In the genomic region with DNA sequence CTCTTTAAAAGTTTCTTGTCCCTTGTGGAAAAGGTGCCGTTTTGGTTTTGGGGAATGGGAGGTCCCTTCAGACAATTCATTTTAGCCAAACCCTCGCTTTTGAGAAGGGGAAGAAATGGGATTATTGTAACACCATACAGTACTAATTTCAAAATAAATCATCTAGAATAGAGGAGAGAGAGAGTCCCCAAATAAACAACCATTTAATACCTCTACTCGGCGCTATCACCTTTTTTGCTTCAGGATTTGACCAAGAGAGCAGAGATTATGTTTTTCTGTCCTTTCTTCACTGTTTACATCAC, we compare ENCODE assay signal across 8 cellular contexts. TPM values are rescaled to one million over a fixed set of nuclear protein-coding genes. Genes with fewer than 3 reads are reported as not detected.
DNase-seq lines count a peak whose midpoint lies in the region; ATAC-seq and TF ChIP-seq lines count a peak whose summit lies in the region.

No MANE protein-coding gene starts in this region.

- no peak for TF ChIP-seq POLR2A in tibial nerve (IDR thresholded peaks at IDR 0.05)

- WGBS in tibial nerve, 2 donors, result 14 to 25% methylated on average over 4 of the region's 4 CpGs

- H3K27ac ChIP-seq in lower lobe of right lung (peak overlapping the region; percentile 96), tibial nerve (peak overlapping the region; percentile 87 to 97 (median 94))

- H3K27me3 ChIP-seq in lower lobe of right lung (ENCODE audit: low read depth) (no peaks in the 10 kb centered on the region), tibial nerve (no peaks in the 10 kb centered on the region)

- no peaks in the 10 kb centered on the region for H3K36me3 ChIP-seq in lower lobe of right lung
- H3K36me3 ChIP-seq in tibial nerve, result no peaks in the 10 kb centered on the region

- H3K4me1 Mint-ChIP-seq in activated T-cell treated with anti-CD3 and anti-CD28 coated beads, Interleukin-2, amount 50 U/mL, for 4 hours (ENCODE audit: low read depth), result peaks cover 41% of the 10 kb centered on the region

- intact Hi-C loops in lower lobe of right lung (cut with DNase I) (no loop called here), posterior cingulate gyrus (cut with DNase I) (loop anchor here (5.0 kb wide), 3 partner anchors 134 to 546 kb away; partner anchors contain the start of genes GAS5, PRDX6, RABGAP1L and ZBTB37)

- H3K27me3 Mint-ChIP-seq in activated T-cell treated with anti-CD3 and anti-CD28 coated beads, Interleukin-2, amount 50 U/mL, for 4 hours (ENCODE audit: low read depth), result no peaks in the 10 kb centered on the region

- DNase-seq in activated T-cell treated with anti-CD3 and anti-CD28 coated beads, Interleukin-2, amount 50 U/mL, for 4 hours, result no peak
- no peak for DNase-seq in activated T-cell treated with anti-CD3 and anti-CD28 coated beads, Interleukin-2, amount 50 U/mL, for 48 hours
- DNase-seq in astrocyte of the cerebellum (ENCODE audit: low read depth) (no peak), lower lobe of right lung (no peak), tibial nerve (ENCODE audit: low spot score in 2 of 2) (no peak), mucosa of gallbladder (ENCODE audit: low spot score) (no peak), 8988T (no peak), posterior cingulate gyrus (no peak)

- no peak for TF ChIP-seq EP300 in tibial nerve (IDR thresholded peaks at IDR 0.05)

- peak overlapping the region; percentile 98 for H3K4me3 Mint-ChIP-seq in activated T-cell treated with anti-CD3 and anti-CD28 coated beads, Interleukin-2, amount 50 U/mL, for 4 hours

- ATAC-seq in activated T-cell treated with anti-CD3 and anti-CD28 coated beads, Interleukin-2, amount 50 U/mL, for 4 hours, result no peak
- no peak for ATAC-seq in lower lobe of right lung

- TF ChIP-seq CTCF in astrocyte of the cerebellum (IDR thresholded peaks at IDR 0.05; ENCODE audit: low read depth, low read length, missing control alignments) (no peak), lower lobe of right lung (IDR thresholded peaks at IDR 0.05) (no peak), tibial nerve (IDR thresholded peaks at IDR 0.05) (no peak)

- in situ Hi-C loops in astrocyte of the cerebellum (cut with HindIII; ENCODE audit: low sequenced_read_pairs), result no loop called here

- no peaks in the 10 kb centered on the region for H3K9me3 Mint-ChIP-seq in activated T-cell treated with anti-CD3 and anti-CD28 coated beads, Interleukin-2, amount 50 U/mL, for 4 hours

- H3K9me3 ChIP-seq in lower lobe of right lung (no peaks in the 10 kb centered on the region), tibial nerve (no peaks in the 10 kb centered on the region)

- H3K4me1 ChIP-seq in lower lobe of right lung (peaks cover 42% of the 10 kb centered on the region), tibial nerve (peaks cover 0 to 43% (median 31%) of the 10 kb centered on the region in 4 donors)

- peaks cover 3% of the 10 kb centered on the region for H3K36me3 Mint-ChIP-seq in activated T-cell treated with anti-CD3 and anti-CD28 coated beads, Interleukin-2, amount 50 U/mL, for 4 hours (ENCODE audit: insufficient read depth)

- H3K4me3 ChIP-seq in astrocyte of the cerebellum (ENCODE audit: low read depth, low read length) (peak overlapping the region; percentile 82), lower lobe of right lung (peak overlapping the region; percentile 89), tibial nerve (peak overlapping the region; percentile 71 to 90 (median 76))

RNA-seq across cellular contexts. Expression of gene RC3H1, which starts 0.8 kb away (rescaled TPM):
- total RNA-seq in activated T-cell treated with anti-CD3 and anti-CD28 coated beads, Interleukin-2, amount 50 U/mL, for 4 hours, result 10 to 100 TPM; 37.1 to 40.3 (median 39.7) TPM
- total RNA-seq in lower lobe of right lung (41.1 TPM), tibial nerve (10 to 100 TPM; 19.7 to 26.2 (median 22.9) TPM), mucosa of gallbladder (35.0 TPM)
